ENCODE assay signal across 11 cellular contexts in genomic region chr3:32436816-32437189, GRCh38. TPM values are rescaled to one million over a fixed set of nuclear protein-coding genes. Genes with fewer than 3 reads are reported as not detected.
A peak's percentile ranks its signal among the peaks of the same experiment; 100 is the strongest.
DNase-seq lines count a peak whose midpoint lies in the region; ATAC-seq and TF ChIP-seq lines count a peak whose summit lies in the region.
"Had no signal": no experiment of that assay in that cellular context is flagged by ENCODE, and none has a peak within 500 bp of the region (broad histone marks: within the 10 kb centered on the region; RNA-seq: fewer than 3 reads in every experiment).

No MANE protein-coding gene starts in this region.

- POLR2A ChIA-PET in T-cell (lab: Charles Lee), result no interaction called here

- ATAC-seq in stimulated activated naive CD8-positive, alpha-beta T cell treated with anti-CD3 and anti-CD28 coated beads, Interleukin-15, Interleukin-2, amounts not matched to agents 100 U/mL and 50 U/mL, for 24 hours, result no peak
- ATAC-seq in HG02852 (IDR thresholded peaks at IDR 0.05; ENCODE audit: unreplicated experiment), result peak; percentile 22
- no peak for ATAC-seq in T-cell (replicated peaks in 1 of 4)
- ATAC-seq in SK-N-SH treated with all-trans-retinoic acid at 6 μM for 48 hours, result no peak
- no peak for ATAC-seq in GM19023 (IDR thresholded peaks at IDR 0.05; ENCODE audit: unreplicated experiment)

- H3K27ac Mint-ChIP-seq in stimulated activated naive CD8-positive, alpha-beta T cell treated with anti-CD3 and anti-CD28 coated beads, Interleukin-15, Interleukin-2, amounts not matched to agents 100 ng/mL and 50 ng/mL, for 24 hours, result peak overlapping the region; percentile 82
- H3K27ac Mint-ChIP-seq in T-cell, result peak overlapping the region; percentile 89 to 92
- H3K27ac Mint-ChIP-seq in type B pancreatic cell, result no peak overlapping the region
- H3K27ac Mint-ChIP-seq: nephron progenitor cell had no signal

- H3K4me3 Mint-ChIP-seq in stimulated activated naive CD8-positive, alpha-beta T cell treated with anti-CD3 and anti-CD28 coated beads, Interleukin-15, Interleukin-2, amounts not matched to agents 100 ng/mL and 50 ng/mL, for 24 hours, result no peak overlapping the region
- H3K4me3 Mint-ChIP-seq in T-cell (peak overlapping the region in 1 of 3 donors; percentile 14), type B pancreatic cell (no peak overlapping the region)
- H3K4me3 Mint-ChIP-seq: nephron progenitor cell had no signal

- TF ChIP-seq CTCF in type B pancreatic cell (conservative IDR thresholded peaks at IDR 0.05), result no peak

- H3K9me3 Mint-ChIP-seq in stimulated activated naive CD8-positive, alpha-beta T cell treated with anti-CD3 and anti-CD28 coated beads, Interleukin-15, Interleukin-2, amounts not matched to agents 100 ng/mL and 50 ng/mL, for 24 hours, result no peaks in the 10 kb centered on the region
- H3K9me3 Mint-ChIP-seq in T-cell (no peaks in the 10 kb centered on the region), type B pancreatic cell (no peaks in the 10 kb centered on the region)
- H3K9me3 Mint-ChIP-seq: nephron progenitor cell had no signal

- peaks cover 4% of the 10 kb centered on the region for H3K36me3 Mint-ChIP-seq in stimulated activated naive CD8-positive, alpha-beta T cell treated with anti-CD3 and anti-CD28 coated beads, Interleukin-15, Interleukin-2, amounts not matched to agents 100 ng/mL and 50 ng/mL, for 24 hours (ENCODE audit: low read depth)
- H3K36me3 Mint-ChIP-seq in T-cell (peaks cover 10% of the 10 kb centered on the region), type B pancreatic cell (peaks cover 7% of the 10 kb centered on the region)

- peaks cover 92% of the 10 kb centered on the region for H3K4me1 Mint-ChIP-seq in stimulated activated naive CD8-positive, alpha-beta T cell treated with anti-CD3 and anti-CD28 coated beads, Interleukin-15, Interleukin-2, amounts not matched to agents 100 ng/mL and 50 ng/mL, for 24 hours (ENCODE audit: low read depth)
- H3K4me1 Mint-ChIP-seq in T-cell (peaks cover 75 to 91% (median 86%) of the 10 kb centered on the region in 3 donors), type B pancreatic cell (ENCODE audit: unreplicated experiment) (peaks cover 10% of the 10 kb centered on the region)

- CTCF ChIA-PET in T-cell (lab: Charles Lee), result interaction anchor here in 1 of 2 donors (1.6 kb wide), 1 partner anchor 23 kb away, joined by 6 read pairs; no protein-coding TSS in a partner anchor

- no peak for DNase-seq in stimulated activated naive CD8-positive, alpha-beta T cell treated with anti-CD3 and anti-CD28 coated beads, Interleukin-15, Interleukin-2, amounts not matched to agents 100 U/mL and 50 U/mL, for 24 hours
- DNase-seq in T-cell (no peak), type B pancreatic cell (ENCODE audit: extremely low spot score, unreplicated experiment) (peak; percentile 24), amniotic stem cell (lab: John Stamatoyannopoulos, UW) (no peak)
- DNase-seq: NCI-H1417 treated with DMSO at 0.1 percent for 48 hours; nephron progenitor cell; NK-92 treated with Interleukin-12 subunit alpha and Interleukin-12 subunit beta, amount 100 ng/mL, for 24 hours had no signal

- H3K27me3 Mint-ChIP-seq in stimulated activated naive CD8-positive, alpha-beta T cell treated with anti-CD3 and anti-CD28 coated beads, Interleukin-15, Interleukin-2, amounts not matched to agents 100 ng/mL and 50 ng/mL, for 24 hours, result no peaks in the 10 kb centered on the region
- no peaks in the 10 kb centered on the region for H3K27me3 Mint-ChIP-seq in T-cell
- H3K27me3 Mint-ChIP-seq in type B pancreatic cell, result peaks cover 3% of the 10 kb centered on the region

TF ChIP-seq in SK-N-SH treated with all-trans-retinoic acid at 6 μM for 48 hours, 23 proteins besides CTCF, POLR2A, EP300 and RAD21:
- TF ChIP-seq TCF4 (CRISPR knock-in tag; IDR thresholded peaks at IDR 0.05; ENCODE audit: borderline replicate concordance), result no peak
- no peak for TF ChIP-seq CSDC2 (CRISPR knock-in tag; IDR thresholded peaks at IDR 0.05)
- no peak for TF ChIP-seq GLIS3 (CRISPR knock-in tag; IDR thresholded peaks at IDR 0.05)
- TF ChIP-seq ZNF8 (CRISPR knock-in tag; IDR thresholded peaks at IDR 0.05), result no peak
- no peak for TF ChIP-seq ZNF565 (CRISPR knock-in tag; conservative IDR thresholded peaks at IDR 0.05; ENCODE audit: low read depth)
- no peak for TF ChIP-seq ARNTL (CRISPR knock-in tag; IDR thresholded peaks at IDR 0.05; ENCODE audit: borderline replicate concordance, low read depth)
- no peak for TF ChIP-seq TOX (CRISPR knock-in tag; IDR thresholded peaks at IDR 0.05; ENCODE audit: borderline replicate concordance)
- TF ChIP-seq CSRNP3 (CRISPR knock-in tag; IDR thresholded peaks at IDR 0.05), result no peak
- TF ChIP-seq ZFP3 (CRISPR knock-in tag; IDR thresholded peaks at IDR 0.05), result no peak
- no peak for TF ChIP-seq OSR1 (CRISPR knock-in tag; IDR thresholded peaks at IDR 0.05)
- no peak for TF ChIP-seq ZNF70 (CRISPR knock-in tag; IDR thresholded peaks at IDR 0.05)

RNA-seq across cellular contexts. Expression of gene CMTM7, which starts 45.1 kb away (rescaled TPM):
- total RNA-seq in T-cell (10 to 100 TPM; 40.7 to 56.7 (median 47.8) TPM), type B pancreatic cell (ENCODE audit: low replicate concordance) (8.2 and 20.4 TPM in 2 replicates)
